In the genomic region with DNA sequence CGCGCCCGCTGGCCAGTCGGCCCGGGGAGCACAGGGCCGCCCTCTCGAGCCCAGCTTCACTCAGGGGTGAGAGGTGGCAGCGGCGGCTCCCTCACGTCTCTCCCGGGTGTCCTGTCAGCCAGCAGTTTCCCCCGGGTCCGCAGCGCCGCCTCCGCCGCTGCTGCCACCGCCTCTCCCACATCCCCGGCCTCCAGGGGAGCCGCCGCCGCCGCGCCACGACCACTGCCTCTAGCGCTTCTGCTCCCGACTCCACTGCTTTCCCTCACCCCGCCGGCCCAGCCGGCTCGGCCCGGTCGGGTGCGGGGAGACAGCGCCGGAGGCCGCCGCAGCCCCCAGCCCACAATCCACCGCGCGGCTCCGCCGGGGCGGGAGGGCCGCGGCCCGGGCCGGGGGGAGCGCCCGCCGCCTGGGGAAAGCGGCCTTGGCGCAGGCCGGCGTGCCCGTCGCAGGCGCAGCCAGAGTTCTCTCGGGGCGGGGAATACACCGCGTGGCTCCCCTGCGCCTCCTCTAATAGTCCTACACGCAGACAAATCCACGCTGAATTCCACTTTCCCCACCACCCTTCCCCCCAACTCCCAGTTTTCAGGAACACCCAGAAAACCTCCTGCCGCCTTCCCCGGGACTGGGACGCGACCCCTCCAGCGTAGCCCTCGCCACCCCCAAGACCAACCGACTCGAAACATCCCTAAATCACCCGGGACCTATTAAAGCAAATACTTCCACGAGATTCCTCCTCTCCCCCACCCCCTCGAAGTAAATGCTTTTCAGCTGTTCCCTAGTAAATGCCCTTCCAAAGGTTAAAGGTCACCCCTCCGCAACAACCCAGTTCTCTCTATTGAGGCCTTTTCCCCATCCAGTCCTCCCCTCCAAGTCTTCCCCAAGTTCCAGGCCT, we compare ENCODE assay signal across 1 cellular context.
A peak's percentile ranks its signal among the peaks of the same experiment; 100 is the strongest.
TF ChIP-seq lines count a peak whose summit lies in the region.

A gene with protein sequence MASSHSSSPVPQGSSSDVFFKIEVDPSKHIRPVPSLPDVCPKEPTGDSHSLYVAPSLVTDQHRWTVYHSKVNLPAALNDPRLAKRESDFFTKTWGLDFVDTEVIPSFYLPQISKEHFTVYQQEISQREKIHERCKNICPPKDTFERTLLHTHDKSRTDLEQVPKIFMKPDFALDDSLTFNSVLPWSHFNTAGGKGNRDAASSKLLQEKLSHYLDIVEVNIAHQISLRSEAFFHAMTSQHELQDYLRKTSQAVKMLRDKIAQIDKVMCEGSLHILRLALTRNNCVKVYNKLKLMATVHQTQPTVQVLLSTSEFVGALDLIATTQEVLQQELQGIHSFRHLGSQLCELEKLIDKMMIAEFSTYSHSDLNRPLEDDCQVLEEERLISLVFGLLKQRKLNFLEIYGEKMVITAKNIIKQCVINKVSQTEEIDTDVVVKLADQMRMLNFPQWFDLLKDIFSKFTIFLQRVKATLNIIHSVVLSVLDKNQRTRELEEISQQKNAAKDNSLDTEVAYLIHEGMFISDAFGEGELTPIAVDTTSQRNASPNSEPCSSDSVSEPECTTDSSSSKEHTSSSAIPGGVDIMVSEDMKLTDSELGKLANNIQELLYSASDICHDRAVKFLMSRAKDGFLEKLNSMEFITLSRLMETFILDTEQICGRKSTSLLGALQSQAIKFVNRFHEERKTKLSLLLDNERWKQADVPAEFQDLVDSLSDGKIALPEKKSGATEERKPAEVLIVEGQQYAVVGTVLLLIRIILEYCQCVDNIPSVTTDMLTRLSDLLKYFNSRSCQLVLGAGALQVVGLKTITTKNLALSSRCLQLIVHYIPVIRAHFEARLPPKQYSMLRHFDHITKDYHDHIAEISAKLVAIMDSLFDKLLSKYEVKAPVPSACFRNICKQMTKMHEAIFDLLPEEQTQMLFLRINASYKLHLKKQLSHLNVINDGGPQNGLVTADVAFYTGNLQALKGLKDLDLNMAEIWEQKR (minus strand): TSS at position 346 of the 892 bp plus-strand sequence. CDS start 35,429 bp downstream, outside the sequence.

TF ChIP-seq in HepG2, 621 proteins besides CTCF, POLR2A, EP300 and RAD21 (continued from another document and continues in another):
- TF ChIP-seq, protein P1, sequence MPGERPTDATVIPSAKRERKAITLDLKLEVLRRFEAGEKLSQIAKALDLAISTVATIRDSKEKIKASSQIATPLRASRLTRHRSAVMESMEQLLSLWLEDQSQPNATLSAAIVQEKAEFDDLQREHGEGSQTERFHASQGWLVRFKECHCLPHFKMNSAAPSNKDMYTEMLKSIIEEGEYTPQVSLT (CRISPR knock-in tag; IDR thresholded peaks at IDR 0.05; ENCODE audit: borderline replicate concordance, low read depth): peak; percentile 79; the same call in 1 of the 2 replicates
- TF ChIP-seq, protein P2, sequence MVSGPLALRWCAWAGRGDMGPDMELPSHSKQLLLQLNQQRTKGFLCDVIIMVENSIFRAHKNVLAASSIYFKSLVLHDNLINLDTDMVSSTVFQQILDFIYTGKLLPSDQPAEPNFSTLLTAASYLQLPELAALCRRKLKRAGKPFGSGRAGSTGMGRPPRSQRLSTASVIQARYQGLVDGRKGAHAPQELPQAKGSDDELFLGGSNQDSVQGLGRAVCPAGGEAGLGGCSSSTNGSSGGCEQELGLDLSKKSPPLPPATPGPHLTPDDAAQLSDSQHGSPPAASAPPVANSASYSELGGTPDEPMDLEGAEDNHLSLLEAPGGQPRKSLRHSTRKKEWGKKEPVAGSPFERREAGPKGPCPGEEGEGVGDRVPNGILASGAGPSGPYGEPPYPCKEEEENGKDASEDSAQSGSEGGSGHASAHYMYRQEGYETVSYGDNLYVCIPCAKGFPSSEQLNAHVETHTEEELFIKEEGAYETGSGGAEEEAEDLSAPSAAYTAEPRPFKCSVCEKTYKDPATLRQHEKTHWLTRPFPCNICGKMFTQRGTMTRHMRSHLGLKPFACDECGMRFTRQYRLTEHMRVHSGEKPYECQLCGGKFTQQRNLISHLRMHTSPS (CRISPR knock-in tag; IDR thresholded peaks at IDR 0.05; ENCODE audit: low read depth): no peak
- TF ChIP-seq, protein P3, sequence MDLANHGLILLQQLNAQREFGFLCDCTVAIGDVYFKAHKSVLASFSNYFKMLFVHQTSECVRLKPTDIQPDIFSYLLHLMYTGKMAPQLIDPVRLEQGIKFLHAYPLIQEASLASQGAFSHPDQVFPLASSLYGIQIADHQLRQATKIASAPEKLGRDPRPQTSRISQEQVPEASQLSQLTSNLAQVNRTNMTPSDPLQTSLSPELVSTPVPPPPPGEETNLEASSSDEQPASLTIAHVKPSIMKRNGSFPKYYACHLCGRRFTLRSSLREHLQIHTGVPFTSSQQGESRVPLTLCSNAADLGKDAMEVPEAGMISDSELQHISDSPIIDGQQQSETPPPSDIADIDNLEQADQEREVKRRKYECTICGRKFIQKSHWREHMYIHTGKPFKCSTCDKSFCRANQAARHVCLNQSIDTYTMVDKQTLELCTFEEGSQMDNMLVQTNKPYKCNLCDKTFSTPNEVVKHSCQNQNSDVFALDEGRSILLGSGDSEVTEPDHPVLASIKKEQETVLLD (CRISPR knock-in tag; IDR thresholded peaks at IDR 0.05; ENCODE audit: low read depth): peak; percentile 94
- TF ChIP-seq ZNF891 (CRISPR knock-in tag; IDR thresholded peaks at IDR 0.05) (no peak; the same call in 1 of the 2 replicates), ZNF317 (CRISPR knock-in tag; IDR thresholded peaks at IDR 0.05) (0 out of 2 replicates have a peak, but pooled peaks have one; percentile 16), SMAD9 (CRISPR knock-in tag; IDR thresholded peaks at IDR 0.05) (no peak), RFX5 (IDR thresholded peaks at IDR 0.05; ENCODE audit: low read depth, low read length) (no peak), ZNF256 (CRISPR knock-in tag; conservative IDR thresholded peaks at IDR 0.05) (no peak), NR2C2 (CRISPR knock-in tag; IDR thresholded peaks at IDR 0.05; ENCODE audit: borderline replicate concordance) (peak; percentile 97), SALL1 (CRISPR knock-in tag; IDR thresholded peaks at IDR 0.05) (peak; percentile 72), HMG20B (CRISPR knock-in tag; conservative IDR thresholded peaks at IDR 0.05) (no peak), ARNT (IDR thresholded peaks at IDR 0.05) (no peak)
- TF ChIP-seq, protein P4, sequence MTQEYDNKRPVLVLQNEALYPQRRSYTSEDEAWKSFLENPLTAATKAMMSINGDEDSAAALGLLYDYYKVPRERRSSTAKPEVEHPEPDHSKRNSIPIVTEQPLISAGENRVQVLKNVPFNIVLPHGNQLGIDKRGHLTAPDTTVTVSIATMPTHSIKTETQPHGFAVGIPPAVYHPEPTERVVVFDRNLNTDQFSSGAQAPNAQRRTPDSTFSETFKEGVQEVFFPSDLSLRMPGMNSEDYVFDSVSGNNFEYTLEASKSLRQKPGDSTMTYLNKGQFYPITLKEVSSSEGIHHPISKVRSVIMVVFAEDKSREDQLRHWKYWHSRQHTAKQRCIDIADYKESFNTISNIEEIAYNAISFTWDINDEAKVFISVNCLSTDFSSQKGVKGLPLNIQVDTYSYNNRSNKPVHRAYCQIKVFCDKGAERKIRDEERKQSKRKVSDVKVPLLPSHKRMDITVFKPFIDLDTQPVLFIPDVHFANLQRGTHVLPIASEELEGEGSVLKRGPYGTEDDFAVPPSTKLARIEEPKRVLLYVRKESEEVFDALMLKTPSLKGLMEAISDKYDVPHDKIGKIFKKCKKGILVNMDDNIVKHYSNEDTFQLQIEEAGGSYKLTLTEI (CRISPR knock-in tag; conservative IDR thresholded peaks at IDR 0.05): no peak
- TF ChIP-seq, protein P5, sequence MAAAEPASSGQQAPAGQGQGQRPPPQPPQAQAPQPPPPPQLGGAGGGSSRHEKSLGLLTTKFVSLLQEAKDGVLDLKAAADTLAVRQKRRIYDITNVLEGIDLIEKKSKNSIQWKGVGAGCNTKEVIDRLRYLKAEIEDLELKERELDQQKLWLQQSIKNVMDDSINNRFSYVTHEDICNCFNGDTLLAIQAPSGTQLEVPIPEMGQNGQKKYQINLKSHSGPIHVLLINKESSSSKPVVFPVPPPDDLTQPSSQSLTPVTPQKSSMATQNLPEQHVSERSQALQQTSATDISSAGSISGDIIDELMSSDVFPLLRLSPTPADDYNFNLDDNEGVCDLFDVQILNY (CRISPR knock-in tag; conservative IDR thresholded peaks at IDR 0.05): no peak
- TF ChIP-seq, protein P6, sequence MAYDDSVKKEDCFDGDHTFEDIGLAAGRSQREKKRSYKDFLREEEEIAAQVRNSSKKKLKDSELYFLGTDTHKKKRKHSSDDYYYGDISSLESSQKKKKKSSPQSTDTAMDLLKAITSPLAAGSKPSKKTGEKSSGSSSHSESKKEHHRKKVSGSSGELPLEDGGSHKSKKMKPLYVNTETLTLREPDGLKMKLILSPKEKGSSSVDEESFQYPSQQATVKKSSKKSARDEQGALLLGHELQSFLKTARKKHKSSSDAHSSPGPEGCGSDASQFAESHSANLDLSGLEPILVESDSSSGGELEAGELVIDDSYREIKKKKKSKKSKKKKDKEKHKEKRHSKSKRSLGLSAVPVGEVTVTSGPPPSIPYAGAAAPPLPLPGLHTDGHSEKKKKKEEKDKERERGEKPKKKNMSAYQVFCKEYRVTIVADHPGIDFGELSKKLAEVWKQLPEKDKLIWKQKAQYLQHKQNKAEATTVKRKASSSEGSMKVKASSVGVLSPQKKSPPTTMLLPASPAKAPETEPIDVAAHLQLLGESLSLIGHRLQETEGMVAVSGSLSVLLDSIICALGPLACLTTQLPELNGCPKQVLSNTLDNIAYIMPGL (CRISPR knock-in tag; IDR thresholded peaks at IDR 0.05; ENCODE audit: borderline replicate concordance in 1 of 2, low read depth in 1 of 2): peak; percentile 58 to 76; a peak in 3 of 4 replicates
- TF ChIP-seq, protein P7, sequence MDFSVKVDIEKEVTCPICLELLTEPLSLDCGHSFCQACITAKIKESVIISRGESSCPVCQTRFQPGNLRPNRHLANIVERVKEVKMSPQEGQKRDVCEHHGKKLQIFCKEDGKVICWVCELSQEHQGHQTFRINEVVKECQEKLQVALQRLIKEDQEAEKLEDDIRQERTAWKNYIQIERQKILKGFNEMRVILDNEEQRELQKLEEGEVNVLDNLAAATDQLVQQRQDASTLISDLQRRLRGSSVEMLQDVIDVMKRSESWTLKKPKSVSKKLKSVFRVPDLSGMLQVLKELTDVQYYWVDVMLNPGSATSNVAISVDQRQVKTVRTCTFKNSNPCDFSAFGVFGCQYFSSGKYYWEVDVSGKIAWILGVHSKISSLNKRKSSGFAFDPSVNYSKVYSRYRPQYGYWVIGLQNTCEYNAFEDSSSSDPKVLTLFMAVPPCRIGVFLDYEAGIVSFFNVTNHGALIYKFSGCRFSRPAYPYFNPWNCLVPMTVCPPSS (IDR thresholded peaks at IDR 0.05): no peak
- TF ChIP-seq, protein P8, sequence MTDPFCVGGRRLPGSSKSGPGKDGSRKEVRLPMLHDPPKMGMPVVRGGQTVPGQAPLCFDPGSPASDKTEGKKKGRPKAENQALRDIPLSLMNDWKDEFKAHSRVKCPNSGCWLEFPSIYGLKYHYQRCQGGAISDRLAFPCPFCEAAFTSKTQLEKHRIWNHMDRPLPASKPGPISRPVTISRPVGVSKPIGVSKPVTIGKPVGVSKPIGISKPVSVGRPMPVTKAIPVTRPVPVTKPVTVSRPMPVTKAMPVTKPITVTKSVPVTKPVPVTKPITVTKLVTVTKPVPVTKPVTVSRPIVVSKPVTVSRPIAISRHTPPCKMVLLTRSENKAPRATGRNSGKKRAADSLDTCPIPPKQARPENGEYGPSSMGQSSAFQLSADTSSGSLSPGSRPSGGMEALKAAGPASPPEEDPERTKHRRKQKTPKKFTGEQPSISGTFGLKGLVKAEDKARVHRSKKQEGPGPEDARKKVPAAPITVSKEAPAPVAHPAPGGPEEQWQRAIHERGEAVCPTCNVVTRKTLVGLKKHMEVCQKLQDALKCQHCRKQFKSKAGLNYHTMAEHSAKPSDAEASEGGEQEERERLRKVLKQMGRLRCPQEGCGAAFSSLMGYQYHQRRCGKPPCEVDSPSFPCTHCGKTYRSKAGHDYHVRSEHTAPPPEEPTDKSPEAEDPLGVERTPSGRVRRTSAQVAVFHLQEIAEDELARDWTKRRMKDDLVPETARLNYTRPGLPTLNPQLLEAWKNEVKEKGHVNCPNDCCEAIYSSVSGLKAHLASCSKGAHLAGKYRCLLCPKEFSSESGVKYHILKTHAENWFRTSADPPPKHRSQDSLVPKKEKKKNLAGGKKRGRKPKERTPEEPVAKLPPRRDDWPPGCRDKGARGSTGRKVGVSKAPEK (CRISPR knock-in tag; IDR thresholded peaks at IDR 0.05; ENCODE audit: borderline replicate concordance): no peak
- TF ChIP-seq, protein P9, sequence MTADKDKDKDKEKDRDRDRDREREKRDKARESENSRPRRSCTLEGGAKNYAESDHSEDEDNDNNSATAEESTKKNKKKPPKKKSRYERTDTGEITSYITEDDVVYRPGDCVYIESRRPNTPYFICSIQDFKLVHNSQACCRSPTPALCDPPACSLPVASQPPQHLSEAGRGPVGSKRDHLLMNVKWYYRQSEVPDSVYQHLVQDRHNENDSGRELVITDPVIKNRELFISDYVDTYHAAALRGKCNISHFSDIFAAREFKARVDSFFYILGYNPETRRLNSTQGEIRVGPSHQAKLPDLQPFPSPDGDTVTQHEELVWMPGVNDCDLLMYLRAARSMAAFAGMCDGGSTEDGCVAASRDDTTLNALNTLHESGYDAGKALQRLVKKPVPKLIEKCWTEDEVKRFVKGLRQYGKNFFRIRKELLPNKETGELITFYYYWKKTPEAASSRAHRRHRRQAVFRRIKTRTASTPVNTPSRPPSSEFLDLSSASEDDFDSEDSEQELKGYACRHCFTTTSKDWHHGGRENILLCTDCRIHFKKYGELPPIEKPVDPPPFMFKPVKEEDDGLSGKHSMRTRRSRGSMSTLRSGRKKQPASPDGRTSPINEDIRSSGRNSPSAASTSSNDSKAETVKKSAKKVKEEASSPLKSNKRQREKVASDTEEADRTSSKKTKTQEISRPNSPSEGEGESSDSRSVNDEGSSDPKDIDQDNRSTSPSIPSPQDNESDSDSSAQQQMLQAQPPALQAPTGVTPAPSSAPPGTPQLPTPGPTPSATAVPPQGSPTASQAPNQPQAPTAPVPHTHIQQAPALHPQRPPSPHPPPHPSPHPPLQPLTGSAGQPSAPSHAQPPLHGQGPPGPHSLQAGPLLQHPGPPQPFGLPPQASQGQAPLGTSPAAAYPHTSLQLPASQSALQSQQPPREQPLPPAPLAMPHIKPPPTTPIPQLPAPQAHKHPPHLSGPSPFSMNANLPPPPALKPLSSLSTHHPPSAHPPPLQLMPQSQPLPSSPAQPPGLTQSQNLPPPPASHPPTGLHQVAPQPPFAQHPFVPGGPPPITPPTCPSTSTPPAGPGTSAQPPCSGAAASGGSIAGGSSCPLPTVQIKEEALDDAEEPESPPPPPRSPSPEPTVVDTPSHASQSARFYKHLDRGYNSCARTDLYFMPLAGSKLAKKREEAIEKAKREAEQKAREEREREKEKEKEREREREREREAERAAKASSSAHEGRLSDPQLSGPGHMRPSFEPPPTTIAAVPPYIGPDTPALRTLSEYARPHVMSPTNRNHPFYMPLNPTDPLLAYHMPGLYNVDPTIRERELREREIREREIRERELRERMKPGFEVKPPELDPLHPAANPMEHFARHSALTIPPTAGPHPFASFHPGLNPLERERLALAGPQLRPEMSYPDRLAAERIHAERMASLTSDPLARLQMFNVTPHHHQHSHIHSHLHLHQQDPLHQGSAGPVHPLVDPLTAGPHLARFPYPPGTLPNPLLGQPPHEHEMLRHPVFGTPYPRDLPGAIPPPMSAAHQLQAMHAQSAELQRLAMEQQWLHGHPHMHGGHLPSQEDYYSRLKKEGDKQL (CRISPR knock-in tag; IDR thresholded peaks at IDR 0.05; ENCODE audit: low read depth): no peak
